1 cellular context compared by ENCODE assay signal in the genomic region with DNA sequence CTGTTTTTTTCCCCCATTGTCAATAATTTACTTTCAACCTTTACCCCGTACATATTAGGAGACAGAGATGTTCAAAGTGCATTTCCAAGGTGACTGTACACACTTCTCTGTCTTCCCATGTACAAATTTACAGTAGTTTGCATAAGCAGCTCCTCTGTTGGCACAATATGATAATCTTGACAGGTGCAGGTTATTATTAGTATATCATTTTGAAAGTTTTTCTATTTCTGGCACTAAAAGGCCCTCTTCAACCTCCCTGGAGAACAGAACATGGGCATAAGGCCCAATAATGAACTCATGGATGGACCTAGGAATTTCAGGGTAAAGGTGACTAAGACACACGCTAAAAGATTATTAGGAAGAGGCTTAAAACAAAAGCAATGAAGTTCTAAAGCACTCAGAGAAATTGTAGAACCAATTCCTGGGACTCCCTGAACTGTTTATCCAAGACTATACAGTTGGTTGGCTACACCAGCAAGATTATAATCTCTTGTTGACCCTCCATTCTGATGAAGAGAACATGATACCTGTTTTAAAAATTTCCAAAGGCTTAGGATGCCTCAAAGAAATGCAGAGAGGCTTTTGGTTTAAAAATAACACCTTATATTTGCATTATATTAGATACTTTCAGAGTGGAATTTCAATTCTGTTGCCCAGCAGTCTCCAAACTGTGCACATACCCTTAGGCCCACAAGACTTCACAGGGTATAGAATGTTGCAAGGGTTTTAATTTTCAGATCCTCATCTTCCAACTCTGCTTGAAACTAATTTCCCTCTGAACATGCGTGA.
TF ChIP-seq lines count a peak whose summit lies in the region.

No MANE protein-coding gene starts in this region.

TF ChIP-seq in HEK293T, 16 proteins besides CTCF, POLR2A, EP300 and RAD21 (continued from another document):
- TF ChIP-seq, protein P1, sequence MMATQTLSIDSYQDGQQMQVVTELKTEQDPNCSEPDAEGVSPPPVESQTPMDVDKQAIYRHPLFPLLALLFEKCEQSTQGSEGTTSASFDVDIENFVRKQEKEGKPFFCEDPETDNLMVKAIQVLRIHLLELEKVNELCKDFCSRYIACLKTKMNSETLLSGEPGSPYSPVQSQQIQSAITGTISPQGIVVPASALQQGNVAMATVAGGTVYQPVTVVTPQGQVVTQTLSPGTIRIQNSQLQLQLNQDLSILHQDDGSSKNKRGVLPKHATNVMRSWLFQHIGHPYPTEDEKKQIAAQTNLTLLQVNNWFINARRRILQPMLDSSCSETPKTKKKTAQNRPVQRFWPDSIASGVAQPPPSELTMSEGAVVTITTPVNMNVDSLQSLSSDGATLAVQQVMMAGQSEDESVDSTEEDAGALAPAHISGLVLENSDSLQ (IDR thresholded peaks at IDR 0.05) = no peak
- TF ChIP-seq L3MBTL2 (conservative IDR thresholded peaks at IDR 0.05) (no peak), BHLHE40 (IDR thresholded peaks at IDR 0.05; ENCODE audit: borderline replicate concordance) (no peak), LEF1 (IDR thresholded peaks at IDR 0.05; ENCODE audit: borderline replicate concordance) (no peak), ARNT (IDR thresholded peaks at IDR 0.05) (no peak)
TF ChIP-seq in HEK293T: peak in this region for 0.
